14 cellular contexts compared by ENCODE assay signal in the genomic region with DNA sequence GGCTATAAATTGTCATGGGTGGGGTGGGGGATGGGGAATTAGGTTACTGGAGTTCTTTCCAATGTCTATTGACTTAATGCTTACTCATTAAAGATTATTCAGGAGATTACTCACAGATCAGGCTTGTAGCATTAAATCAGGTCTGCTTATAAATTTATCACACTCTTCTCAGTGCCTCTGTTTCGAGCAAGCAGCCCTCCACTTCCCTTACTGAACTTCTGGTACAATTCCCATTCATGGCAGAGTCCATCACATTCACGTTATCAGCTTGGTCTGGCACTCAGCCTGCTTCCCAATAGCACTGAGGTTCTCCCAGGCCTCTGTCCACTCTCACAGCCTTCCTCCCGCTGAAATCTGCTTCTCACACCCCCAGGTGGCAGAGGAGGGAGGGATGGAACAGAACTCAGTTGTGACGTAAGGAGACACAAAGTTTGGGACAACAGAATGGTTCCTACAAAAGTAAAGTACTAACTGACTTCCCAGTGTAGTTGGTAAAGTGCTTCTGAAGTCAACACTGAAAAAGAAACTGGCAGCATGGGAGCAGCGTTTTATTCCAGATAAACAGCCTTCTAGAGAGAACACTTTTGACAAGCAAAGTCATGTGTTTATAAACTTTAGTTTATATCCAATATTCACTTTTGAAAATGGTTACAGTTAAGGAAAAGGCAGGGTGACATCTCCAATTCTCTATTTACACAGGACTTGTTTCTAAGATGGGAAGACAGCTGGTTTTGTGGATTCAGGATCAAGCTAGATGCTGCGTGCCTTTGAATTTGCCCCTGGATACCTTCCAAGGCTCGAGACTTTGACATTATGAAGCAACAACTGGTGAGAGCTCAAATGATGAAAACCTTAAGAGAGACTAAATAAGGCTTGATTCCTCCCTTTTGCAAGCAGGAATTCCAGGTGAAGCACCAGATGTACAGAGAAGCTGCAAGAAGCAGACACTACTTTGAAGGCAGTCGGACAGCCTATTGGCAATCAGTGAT.
DNase-seq lines count a peak whose midpoint lies in the region; FAIRE-seq and TF ChIP-seq lines count a peak whose summit lies in the region.
"Had no signal": no experiment of that assay in that cellular context is flagged by ENCODE, and none has a peak within 500 bp of the region (broad histone marks: within the 10 kb centered on the region; RNA-seq: fewer than 3 reads in every experiment).

No MANE protein-coding gene starts in this region.

- no peak for FAIRE-seq in keratinocyte (lab: Jason Lieb, UNC)
- FAIRE-seq: A204.1 had no signal

- intact Hi-C loops in colonic mucosa (cut with DNase I), result no loop called here
- intact Hi-C loops in transverse colon (cut with DNase I; ENCODE audit: low total_unique reads), result loop anchor here (10.0 kb wide), 1 partner anchor 360 kb away; no protein-coding TSS in a partner anchor
- intact Hi-C loops in spleen (cut with DNase I; ENCODE audit: low total_unique reads), result no loop called here

- peak overlapping the region; percentile 64 for H2AFZ ChIP-seq in keratinocyte (ENCODE audit: control insufficient read depth, low read length)

- H3K9me3 ChIP-seq in colonic mucosa (no peaks in the 10 kb centered on the region), keratinocyte (ENCODE audit: control insufficient read depth, low read depth, low read length) (no peaks in the 10 kb centered on the region), transverse colon (no peaks in the 10 kb centered on the region), suprapubic skin (no peaks in the 10 kb centered on the region), HAP-1 (no peaks in the 10 kb centered on the region), spleen (no peaks in the 10 kb centered on the region)

- H3K79me2 ChIP-seq in keratinocyte (ENCODE audit: control insufficient read depth, insufficient read depth, low read length), result no peaks in the 10 kb centered on the region

- dilution Hi-C loops in keratinocyte (cut with MboI; ENCODE audit: extremely low pct_ligation_motif_present, low sequenced_read_pairs), result no loop called here

- H4K20me1 ChIP-seq in keratinocyte (ENCODE audit: control insufficient read depth, extremely low read depth, insufficient read depth, low read length), result no peaks in the 10 kb centered on the region

- peak; percentile 45 for DNase-seq in DMS 273 (lab: John Stamatoyannopoulos, UW; ENCODE audit: unreplicated experiment)
- DNase-seq in DMS 273 treated with DMSO at 0.1 percent for 48 hours (lab: John Stamatoyannopoulos, UW), result no peak
- peak; percentile 25 for DNase-seq in colonic mucosa
- no peak for DNase-seq in keratinocyte (ENCODE audit: low read depth, low spot score)
- no peak for DNase-seq in transverse colon
- no peak for DNase-seq in suprapubic skin (ENCODE audit: low spot score in 2 of 2)
- no peak for DNase-seq in HAP-1 (ENCODE audit: low spot score in 2 of 2)
- no peak for DNase-seq in spleen
- DNase-seq: activated CD8-positive, alpha-beta T cell treated with anti-CD3 and anti-CD28 coated beads, Interleukin-2, amount 10 ng/mL, durations not matched to agents 7 days and 5 days; anterior cingulate cortex; NCI-H526 treated with DMSO at 0.1 percent for 48 hours; stimulated activated CD4-positive, alpha-beta T cell treated with anti-CD3 and anti-CD28 coated beads, Interleukin-15, amount 100 ng/mL, for 24 hours; stimulated activated naive B cell treated with anti-CD40 and anti-IgM and Interleukin-4, amounts not matched to agents 10 μg/mL and 1 μg/mL and 100 μg/mL, for 72 hours had no signal

- 57 to 62% methylated on average over 5 to 8 of the region's 8 CpGs for WGBS in transverse colon (ENCODE audit: low coverage in 1 of 2), 2 donors
- WGBS in suprapubic skin, result 39% methylated on average over 8 of the region's 8 CpGs
- WGBS in spleen, 5 donors, result 59 to 79% (median 75%) methylated on average over 8 of the region's 8 CpGs

- peaks cover 2% of the 10 kb centered on the region for H3K9me1 ChIP-seq in keratinocyte (ENCODE audit: control insufficient read depth, extremely low read depth, insufficient read depth, low read length)

- TF ChIP-seq POLR2A in transverse colon (IDR thresholded peaks at IDR 0.05) (no peak), suprapubic skin (IDR thresholded peaks at IDR 0.05) (no peak), spleen (IDR thresholded peaks at IDR 0.05) (no peak)

- in situ Hi-C loops in transverse colon (cut with MboI; ENCODE audit: low pct_ligation_motif_present in 1 of 4, low pct_unique_long_range_greater_than_20kb in 1 of 4, low sequenced_read_pairs in 3 of 4) (no loop called here), HAP-1 (cut with MboI; ENCODE audit: low sequenced_read_pairs) (no loop called here)

- H3K27ac ChIP-seq in colonic mucosa (no peak overlapping the region), keratinocyte (ENCODE audit: control insufficient read depth, insufficient read depth, low read length) (peak overlapping the region; percentile 59), transverse colon (peak overlapping the region; percentile 61 to 81 (median 65)), suprapubic skin (no peak overlapping the region), spleen (no peak overlapping the region)

- H3K9ac ChIP-seq in colonic mucosa (ENCODE audit: low read depth in 2 of 2, low read length in 2 of 2) (no peak overlapping the region), keratinocyte (ENCODE audit: control insufficient read depth, extremely low read depth, insufficient read depth, low read length) (peak overlapping the region; percentile 46)

- no peaks in the 10 kb centered on the region for H3K36me3 ChIP-seq in colonic mucosa
- H3K36me3 ChIP-seq in keratinocyte (ENCODE audit: control insufficient read depth in 2 of 2, extremely low read depth in 1 of 2, insufficient read depth in 2 of 2, low read length in 2 of 2), result no peaks in the 10 kb centered on the region
- no peaks in the 10 kb centered on the region for H3K36me3 ChIP-seq in transverse colon
- no peaks in the 10 kb centered on the region for H3K36me3 ChIP-seq in suprapubic skin
- no peaks in the 10 kb centered on the region for H3K36me3 ChIP-seq in HAP-1 (replicated peaks)
- peaks cover 0 to 5% (median 0%) of the 10 kb centered on the region in 6 donors for H3K36me3 ChIP-seq in spleen

- TF ChIP-seq EP300 in transverse colon (IDR thresholded peaks at IDR 0.05; ENCODE audit: low read depth) (no peak), suprapubic skin (IDR thresholded peaks at IDR 0.05) (no peak)

- peak overlapping the region; percentile 74 for H3K4me2 ChIP-seq in keratinocyte (ENCODE audit: control insufficient read depth, extremely low read depth, insufficient read depth, low read depth, low read length)

- TF ChIP-seq CTCF in colonic mucosa (IDR thresholded peaks at IDR 0.05), result no peak
- TF ChIP-seq CTCF in keratinocyte (optimal IDR thresholded peaks at IDR 0.05 in 1 of 3, IDR thresholded peaks at IDR 0.05 in 1 of 3, conservative IDR thresholded peaks at IDR 0.05 in 1 of 3; ENCODE audit: extremely low read depth in 1 of 3, insufficient read depth in 2 of 3, low read length in 3 of 3), result peak in 1 of 3 experiments; percentile 4
- no peak for TF ChIP-seq CTCF in transverse colon (IDR thresholded peaks at IDR 0.05)
- TF ChIP-seq CTCF in suprapubic skin (IDR thresholded peaks at IDR 0.05), result no peak
- TF ChIP-seq CTCF in spleen (IDR thresholded peaks at IDR 0.05 in 8 of 11, conservative IDR thresholded peaks at IDR 0.05 in 3 of 11), result no peak

- H3K4me1 ChIP-seq in colonic mucosa (no peaks in the 10 kb centered on the region), keratinocyte (ENCODE audit: control insufficient read depth, extremely low read depth, insufficient read depth, low read length) (peaks cover 39% of the 10 kb centered on the region), transverse colon (peaks cover 0 to 19% (median 8%) of the 10 kb centered on the region in 4 donors), suprapubic skin (peaks cover 5% of the 10 kb centered on the region), HAP-1 (no peaks in the 10 kb centered on the region), spleen (no peaks in the 10 kb centered on the region)

- H3K27me3 ChIP-seq in colonic mucosa (no peaks in the 10 kb centered on the region), keratinocyte (ENCODE audit: control insufficient read depth, extremely low read depth, insufficient read depth, low read length) (no peaks in the 10 kb centered on the region), transverse colon (no peaks in the 10 kb centered on the region), suprapubic skin (no peaks in the 10 kb centered on the region), HAP-1 (ENCODE audit: low read depth) (no peaks in the 10 kb centered on the region), spleen (replicated peaks in 1 of 7) (no peaks in the 10 kb centered on the region)

- H3K4me3 ChIP-seq in colonic mucosa, result no peak overlapping the region
- H3K4me3 ChIP-seq in keratinocyte (ENCODE audit: control insufficient read depth in 2 of 3, extremely low read depth in 1 of 3, insufficient read depth in 2 of 3, low read depth in 1 of 3, low read length in 3 of 3), result no peak overlapping the region
- no peak overlapping the region for H3K4me3 ChIP-seq in transverse colon
- H3K4me3 ChIP-seq in suprapubic skin, result no peak overlapping the region
- H3K4me3 ChIP-seq in HAP-1, result no peak overlapping the region
- no peak overlapping the region for H3K4me3 ChIP-seq in spleen

Comparison
In these comparisons a context has a peak if more than half of its experiments do, and no peak if none do; other contexts are left out.
1. DNase-seq: peak in DMS 273 (single experiment) and colonic mucosa (single experiment); none in DMS 273 treated with DMSO at 0.1 percent for 48 hours (single experiment), keratinocyte (single experiment), transverse colon (single experiment), suprapubic skin (0 of 2), HAP-1 (0 of 2) and spleen (single experiment).
2. H3K27ac ChIP-seq: peak in keratinocyte (single experiment) and transverse colon (4 of 4); none in colonic mucosa (single experiment), suprapubic skin (single experiment) and spleen (0 of 8).